ENCODE assay signal across 33 cellular contexts in the genomic region with DNA sequence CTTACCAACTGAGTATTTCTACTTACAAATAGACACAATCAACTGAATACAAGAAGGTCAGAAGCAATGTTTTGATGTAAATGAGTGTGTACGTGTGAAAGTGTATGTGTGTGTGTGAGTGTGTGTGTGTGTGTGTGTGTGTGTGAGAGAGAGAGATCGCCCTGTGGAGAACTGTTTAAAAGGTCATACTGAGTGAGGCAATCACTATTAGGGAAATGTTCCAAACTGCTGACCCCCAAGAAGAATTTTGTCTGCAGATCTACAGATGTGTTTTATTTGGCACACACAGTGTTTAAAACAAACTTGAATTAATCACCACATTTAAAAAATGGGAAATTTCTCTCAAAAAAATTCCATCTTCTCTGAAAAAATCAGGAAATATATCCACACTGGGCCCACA.
"Had no signal": no experiment of that assay in that cellular context is flagged by ENCODE, and none has a peak within 500 bp of the region (broad histone marks: within the 10 kb centered on the region; RNA-seq: fewer than 3 reads in every experiment).

No MANE protein-coding gene starts in this region.

- H3K4me1 Mint-ChIP-seq: activated B cell treated with CpG ODN at 0.5 μM for 24 hours; activated CD8-positive, alpha-beta memory T cell treated with anti-CD3 and anti-CD28 coated beads, Interleukin-2, amount 10 ng/mL, durations not matched to agents 7 days and 5 days; brain; endodermal cell; nephron; stimulated activated effector memory CD8-positive, alpha-beta T cell treated with anti-CD3 and anti-CD28 coated beads, Interleukin-12 subunit alpha, Interleukin-12 subunit beta, amount 100 ng/mL, for 72 hours had no signal

- FAIRE-seq: islet of Langerhans, small intestine had no signal

- H3K27ac ChIP-seq: heart right ventricle, left ventricle myocardium inferior, neutrophil, ovary, right lobe of liver, thoracic aorta, uterus had no signal

- ATAC-seq: activated CD8-positive, alpha-beta memory T cell treated with anti-CD3 and anti-CD28 coated beads, Interleukin-2, amount 10 ng/mL, durations not matched to agents 7 days and 5 days; activated CD8-positive, alpha-beta T cell treated with anti-CD3 and anti-CD28 coated beads for 36 hours; activated naive CD4-positive, alpha-beta T cell treated with anti-CD3 and anti-CD28 coated beads, Interleukin-2, amount 50 U/mL, for 72 hours; esophagus mucosa; heart right ventricle; mucosa of descending colon; right lobe of liver; stimulated activated effector memory CD8-positive, alpha-beta T cell treated with anti-CD3 and anti-CD28 coated beads, Interleukin-12 subunit alpha, Interleukin-12 subunit beta, amount 100 ng/mL, for 72 hours had no signal

- H3K27me3 Mint-ChIP-seq: activated B cell treated with CpG ODN at 0.5 μM for 24 hours; activated CD8-positive, alpha-beta memory T cell treated with anti-CD3 and anti-CD28 coated beads, Interleukin-2, amount 10 ng/mL, durations not matched to agents 7 days and 5 days; activated CD8-positive, alpha-beta T cell treated with anti-CD3 and anti-CD28 coated beads for 36 hours; brain; dendritic cell treated with granulocyte-macrophage colony-stimulating factor and Interleukin-4, amounts not matched to agents 40 ng/mL and 50 ng/mL, for 4 days; progenitor cell of endocrine pancreas; stimulated activated naive CD8-positive, alpha-beta T cell treated with anti-CD3 and anti-CD28 coated beads, Interleukin-15, Interleukin-2, amounts not matched to agents 100 ng/mL and 50 ng/mL, for 24 hours; type B pancreatic cell had no signal

- H3K4me3 ChIP-seq: heart right ventricle, left ventricle myocardium inferior, lung, mucosa of descending colon, ovary, right lobe of liver, thoracic aorta, uterus had no signal

- H3K4me1 ChIP-seq: heart right ventricle, left ventricle myocardium inferior, right lobe of liver, uterus had no signal

- H3K27me3 ChIP-seq: heart right ventricle, neutrophil, ovary, right lobe of liver, uterus had no signal

- H3K36me3 ChIP-seq: heart right ventricle, left ventricle myocardium inferior, neutrophil, ovary, right lobe of liver, thoracic aorta, uterus had no signal

- H3K36me3 Mint-ChIP-seq: activated CD8-positive, alpha-beta memory T cell treated with anti-CD3 and anti-CD28 coated beads, Interleukin-2, amount 10 ng/mL, durations not matched to agents 7 days and 5 days; activated naive CD4-positive, alpha-beta T cell treated with anti-CD3 and anti-CD28 coated beads, Interleukin-2, amount 50 U/mL, for 72 hours; brain; stimulated activated effector memory CD8-positive, alpha-beta T cell treated with anti-CD3 and anti-CD28 coated beads, Interleukin-12 subunit alpha, Interleukin-12 subunit beta, amount 100 ng/mL, for 72 hours; type B pancreatic cell had no signal

- H3K27ac Mint-ChIP-seq: activated B cell treated with CpG ODN at 0.5 μM for 24 hours; activated CD8-positive, alpha-beta memory T cell treated with anti-CD3 and anti-CD28 coated beads, Interleukin-2, amount 10 ng/mL, durations not matched to agents 7 days and 5 days; activated CD8-positive, alpha-beta T cell treated with anti-CD3 and anti-CD28 coated beads for 36 hours; activated naive CD4-positive, alpha-beta T cell treated with anti-CD3 and anti-CD28 coated beads, Interleukin-2, amount 50 U/mL, for 72 hours; activated T-helper 2 cell treated with anti-CD3 and anti-CD28 coated beads, Interferon-gamma antibody, Interleukin-2, Interleukin-4, amounts not matched to agents 10 μg/mL and 5 μg/mL and 100 μg/mL, durations not matched to agents 14 hours and 24 hours and 36 hours; brain; dendritic cell treated with granulocyte-macrophage colony-stimulating factor and Interleukin-4, amounts not matched to agents 40 ng/mL and 50 ng/mL, for 4 days; endodermal cell; nephron; progenitor cell of endocrine pancreas; stimulated activated effector memory CD8-positive, alpha-beta T cell treated with anti-CD3 and anti-CD28 coated beads, Interleukin-12 subunit alpha, Interleukin-12 subunit beta, amount 100 ng/mL, for 72 hours; stimulated activated naive CD8-positive, alpha-beta T cell treated with anti-CD3 and anti-CD28 coated beads, Interleukin-15, Interleukin-2, amounts not matched to agents 100 ng/mL and 50 ng/mL, for 24 hours; T-helper 2 cell treated with Interferon-gamma antibody and Interleukin-4, amounts not matched to agents 5 μg/mL and 100 μg/mL, for 36 hours; type B pancreatic cell had no signal

- DNase-seq: activated B cell treated with CpG ODN at 0.5 μM for 24 hours; activated CD4-positive, alpha-beta T cell treated with anti-CD3 and anti-CD28 coated beads, Interleukin-2, amount 50 U/mL, for 1 hour; activated CD8-positive, alpha-beta memory T cell treated with anti-CD3 and anti-CD28 coated beads, Interleukin-2, amount 10 ng/mL, durations not matched to agents 7 days and 5 days; activated CD8-positive, alpha-beta T cell treated with anti-CD3 and anti-CD28 coated beads for 36 hours; activated T-cell treated with anti-CD3 and anti-CD28 coated beads, Interleukin-2, amount 50 U/mL, for 48 hours; anterior cingulate cortex; central memory CD4-positive, alpha-beta T cell; endodermal cell; foreskin melanocyte; heart right ventricle; left ventricle myocardium inferior; mesendoderm; mucosa of descending colon; ovary; right lobe of liver; small intestine; stimulated activated CD4-positive, alpha-beta T cell treated with anti-CD3 and anti-CD28 coated beads, Interleukin-4, amount 100 ng/mL, for 24 hours; uterus had no signal

- H3K9me3 Mint-ChIP-seq: activated B cell treated with CpG ODN at 0.5 μM for 24 hours; activated CD8-positive, alpha-beta T cell treated with anti-CD3 and anti-CD28 coated beads for 36 hours; activated T-helper 2 cell treated with anti-CD3 and anti-CD28 coated beads, Interferon-gamma antibody, Interleukin-2, Interleukin-4, amounts not matched to agents 10 μg/mL and 5 μg/mL and 100 μg/mL, durations not matched to agents 14 hours and 24 hours and 36 hours; brain; dendritic cell treated with granulocyte-macrophage colony-stimulating factor and Interleukin-4, amounts not matched to agents 40 ng/mL and 50 ng/mL, for 4 days; endodermal cell; nephron; T-helper 2 cell treated with Interferon-gamma antibody and Interleukin-4, amounts not matched to agents 5 μg/mL and 100 μg/mL, for 36 hours; type B pancreatic cell had no signal

- H3K4me3 Mint-ChIP-seq: activated B cell treated with CpG ODN at 0.5 μM for 24 hours; activated CD8-positive, alpha-beta memory T cell treated with anti-CD3 and anti-CD28 coated beads, Interleukin-2, amount 10 ng/mL, durations not matched to agents 7 days and 5 days; activated CD8-positive, alpha-beta T cell treated with anti-CD3 and anti-CD28 coated beads for 36 hours; brain; dendritic cell treated with granulocyte-macrophage colony-stimulating factor and Interleukin-4, amounts not matched to agents 40 ng/mL and 50 ng/mL, for 4 days; endodermal cell; nephron; stimulated activated effector memory CD8-positive, alpha-beta T cell treated with anti-CD3 and anti-CD28 coated beads, Interleukin-12 subunit alpha, Interleukin-12 subunit beta, amount 100 ng/mL, for 72 hours; stimulated activated naive CD8-positive, alpha-beta T cell treated with anti-CD3 and anti-CD28 coated beads, Interleukin-15, Interleukin-2, amounts not matched to agents 100 ng/mL and 50 ng/mL, for 24 hours; T-helper 2 cell treated with Interferon-gamma antibody and Interleukin-4, amounts not matched to agents 5 μg/mL and 100 μg/mL, for 36 hours; type B pancreatic cell had no signal

- H3K9me3 ChIP-seq: heart right ventricle, left ventricle myocardium inferior, mucosa of descending colon, neutrophil, ovary, right lobe of liver, thoracic aorta, uterus had no signal
